In the genomic region with DNA sequence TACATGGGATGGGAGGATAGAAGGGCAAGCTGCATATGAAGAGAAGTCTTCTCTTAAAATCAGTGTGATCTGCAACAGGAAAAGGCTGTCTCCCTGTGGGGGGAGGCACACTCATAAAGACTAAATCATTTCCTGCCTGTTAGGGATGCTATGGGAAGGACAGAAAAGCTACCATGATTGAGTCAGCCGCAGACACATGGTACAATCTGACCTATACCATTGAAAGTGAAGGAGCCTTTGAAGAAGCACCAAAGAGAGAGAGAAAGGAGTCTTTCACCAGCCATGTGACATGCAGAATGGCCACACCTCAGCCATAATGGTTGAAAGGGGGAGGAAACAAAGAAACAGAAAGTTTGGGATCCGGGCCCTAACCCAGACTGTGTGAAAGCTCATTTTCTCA, we compare ENCODE assay signal across 9 cellular contexts. TPM values are rescaled to one million over a fixed set of nuclear protein-coding genes. Genes with fewer than 3 reads are reported as not detected.
DNase-seq lines count a peak whose midpoint lies in the region; ATAC-seq and TF ChIP-seq lines count a peak whose summit lies in the region.
"Had no signal": no experiment of that assay in that cellular context is flagged by ENCODE, and none has a peak within 500 bp of the region (broad histone marks: within the 10 kb centered on the region; RNA-seq: fewer than 3 reads in every experiment).

No MANE protein-coding gene starts in this region.

- ATAC-seq in GM21786 (IDR thresholded peaks at IDR 0.05; ENCODE audit: unreplicated experiment) (peak; percentile 27), T-cell (replicated peaks in 1 of 4) (peak; percentile 21 to 42 (median 37)), esophagus mucosa (peak; percentile 18)

- DNase-seq in AG08396 (ENCODE audit: low spot score) (peak; percentile 24), T-cell (peak in 1 of 34 experiments; percentile 3), CD1c-positive myeloid dendritic cell (ENCODE audit: extremely low spot score) (no peak), HT-29 (ENCODE audit: low spot score) (no peak), tibial nerve (ENCODE audit: low spot score in 2 of 2) (no peak), DMS153 treated with DMSO at 0.1 percent for 48 hours (lab: John Stamatoyannopoulos, UW; ENCODE audit: unreplicated experiment) (no peak)

- 53 to 69% methylated on average over 2 of the region's 2 CpGs for WGBS in tibial nerve, 2 donors

- peaks cover 82 to 90% (median 87%) of the 10 kb centered on the region in 3 donors for H3K4me1 Mint-ChIP-seq in T-cell

- no peak for TF ChIP-seq CTCF in tibial nerve (IDR thresholded peaks at IDR 0.05)

- TF ChIP-seq EP300 in tibial nerve (IDR thresholded peaks at IDR 0.05) = no peak

- no peaks in the 10 kb centered on the region for H3K9me3 ChIP-seq in tibial nerve

- peaks cover 0 to 47% (median 8%) of the 10 kb centered on the region in 4 donors for H3K4me1 ChIP-seq in tibial nerve

- peak overlapping the region; percentile 83 to 88 for H3K27ac Mint-ChIP-seq in T-cell

- no peaks in the 10 kb centered on the region for H3K27me3 Mint-ChIP-seq in T-cell

- no peak for TF ChIP-seq POLR2A in tibial nerve (IDR thresholded peaks at IDR 0.05)

- no peak overlapping the region for H3K4me3 ChIP-seq in tibial nerve
- H3K4me3 ChIP-seq: coronary artery had no signal

- H3K27ac ChIP-seq in tibial nerve = no peak overlapping the region
- H3K27ac ChIP-seq: coronary artery had no signal

- POLR2A ChIA-PET in T-cell (lab: Charles Lee) = interaction anchor here in 1 of 2 donors (0.6 to 1.2 kb wide), 2 partner anchors 29 to 144 kb away, joined by 3 to 5 read pairs; a partner anchor contains a TSS

- no peaks in the 10 kb centered on the region for H3K9me3 Mint-ChIP-seq in T-cell

- CTCF ChIA-PET in T-cell (lab: Charles Lee) = no interaction called here

- peak overlapping the region; percentile 53 to 78 (median 59) for H3K4me3 Mint-ChIP-seq in T-cell

- H3K27me3 ChIP-seq in tibial nerve = no peaks in the 10 kb centered on the region

- peaks cover 32% of the 10 kb centered on the region for H3K36me3 Mint-ChIP-seq in T-cell

- H3K36me3 ChIP-seq in tibial nerve = peaks cover 0 to 7% (median 0%) of the 10 kb centered on the region in 3 donors

RNA-seq across cellular contexts. Expression of a gene that starts 29.1 kb away (rescaled TPM):
- 100 to 1,000 TPM in 1 of 5 donors, 10 to 100 TPM in 4; 87.9 to 106 (median 95.9) TPM for total RNA-seq in T-cell
- 68.9 TPM for total RNA-seq in esophagus mucosa
- total RNA-seq in HT-29 (2014; rRNA removed; shearing (Covaris generic)) = 47.7 and 53.4 TPM in 2 replicates
- total RNA-seq in tibial nerve = 10 to 100 TPM; 44.7 to 57.3 (median 49.7) TPM
